2 cellular contexts compared by ENCODE assay signal in the genomic region with DNA sequence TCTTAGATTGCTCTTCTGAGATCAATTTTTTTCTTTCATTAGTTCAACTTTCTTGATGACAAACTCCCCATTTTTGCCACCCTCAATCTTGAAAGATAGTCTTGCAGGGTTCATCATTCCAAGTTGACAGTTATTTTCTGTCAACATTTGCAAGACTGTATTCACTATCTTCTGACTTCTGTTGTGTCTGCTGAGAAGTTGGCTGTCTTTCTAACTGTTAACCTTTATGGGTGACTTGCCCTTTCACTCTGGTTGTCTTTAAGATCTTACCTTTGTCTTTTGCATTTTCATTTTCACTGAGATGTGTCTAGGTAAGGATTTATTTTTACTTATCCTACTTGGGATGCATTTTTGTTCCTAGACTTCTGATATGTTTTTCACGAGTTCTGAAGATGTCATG.
A peak's percentile ranks its signal among the peaks of the same experiment; 100 is the strongest.
TF ChIP-seq lines count a peak whose summit lies in the region.

No MANE protein-coding gene starts in this region.

TF ChIP-seq in HCT116, 20 proteins besides CTCF, POLR2A, EP300 and RAD21:
- TF ChIP-seq CBX3 (IDR thresholded peaks at IDR 0.05; ENCODE audit: low read depth) = peak; percentile 82; the same call in 1 of the 2 replicates
- no peak for TF ChIP-seq EZH2phosphoT487 (IDR thresholded peaks at IDR 0.05; ENCODE audit: borderline replicate concordance)

TF ChIP-seq in GM12878, 131 proteins besides CTCF, POLR2A, EP300 and RAD21:
- TF ChIP-seq RAD51 (IDR thresholded peaks at IDR 0.05) (no peak), CBX5 (IDR thresholded peaks at IDR 0.05; ENCODE audit: low read depth) (peak; percentile 87; the same call in 1 of the 2 replicates)
